Comparison of ENCODE assay signal across 18 cellular contexts in the genomic region with DNA sequence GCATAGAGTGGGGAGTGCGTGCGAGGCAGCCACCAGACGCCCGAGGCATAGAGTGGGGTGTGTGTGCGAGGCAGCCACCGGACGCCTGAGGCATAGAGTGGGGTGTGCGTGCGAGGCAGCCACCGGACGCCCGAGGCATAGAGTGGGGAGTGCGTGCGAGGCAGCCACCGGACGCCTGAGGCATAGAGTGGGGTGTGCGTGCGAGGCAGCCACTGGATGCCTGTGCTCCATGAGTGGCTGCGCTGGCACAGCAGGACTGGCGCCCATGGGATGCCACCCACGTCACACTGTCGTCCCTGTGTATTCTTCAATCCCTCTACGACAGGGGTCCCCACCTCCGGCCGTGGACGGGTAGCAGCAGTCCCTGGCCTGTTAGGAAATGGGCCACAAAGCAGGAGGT.
DNase-seq lines count a peak whose midpoint lies in the region; ATAC-seq and TF ChIP-seq lines count a peak whose summit lies in the region.
"Had no signal": no experiment of that assay in that cellular context is flagged by ENCODE, and none has a peak within 500 bp of the region (broad histone marks: within the 10 kb centered on the region; RNA-seq: fewer than 3 reads in every experiment).

No MANE protein-coding gene starts in this region.

- peak; percentile 5 for DNase-seq in left ventricle myocardium inferior
- DNase-seq in Right ventricle myocardium inferior (ENCODE audit: missing footprints), result no peak
- peak; percentile 28 for DNase-seq in endodermal cell
- peak; percentile 73 for DNase-seq in posterior vena cava (ENCODE audit: low spot score)
- peak; percentile 12 to 51 for DNase-seq in aorta
- no peak for DNase-seq in NOMO-1 treated with dmso at 0.1 percent for 144 hours (lab: John Stamatoyannopoulos, UW; ENCODE audit: unreplicated experiment)
- DNase-seq: ACHN, Calu3, DMS79 treated with DMSO at 0.1 percent for 48 hours, HCEC 1CT, Karpas-422, MM.1S, NCI-H1930, NCI-H2171, NCI-H510A, NCI-H82 had no signal

- intact Hi-C loops in left ventricle myocardium inferior (cut with micrococcal nuclease), result no loop called here
- intact Hi-C loops in Right ventricle myocardium inferior (cut with DNase I), result no loop called here
- intact Hi-C loops in posterior vena cava (cut with DNase I), result no loop called here
- intact Hi-C loops in aorta (cut with DNase I), result no loop called here

- H3K36me3 ChIP-seq in left ventricle myocardium inferior, result peaks cover 63% of the 10 kb centered on the region
- peaks cover 11% of the 10 kb centered on the region for H3K36me3 ChIP-seq in endodermal cell (ENCODE audit: control insufficient read depth, insufficient read depth, low read length)
- H3K36me3 ChIP-seq in aorta (ENCODE audit: control insufficient read depth in 1 of 2, insufficient read depth in 2 of 2, low read length in 1 of 2), result peaks cover 0 to 11% of the 10 kb centered on the region in 2 donors

- H3K4me1 Mint-ChIP-seq in endodermal cell, result peaks cover 12% of the 10 kb centered on the region

- H3K9me3 ChIP-seq in left ventricle myocardium inferior (replicated peaks) (peaks cover 23% of the 10 kb centered on the region), endodermal cell (ENCODE audit: control insufficient read depth, low read length) (peaks cover 23% of the 10 kb centered on the region), aorta (ENCODE audit: control insufficient read depth, low read length) (peaks cover 5% of the 10 kb centered on the region)

- no peak overlapping the region for H3K27ac ChIP-seq in left ventricle myocardium inferior (replicated peaks)
- no peak overlapping the region for H3K27ac ChIP-seq in endodermal cell (ENCODE audit: low read depth, low read length)
- no peak overlapping the region for H3K27ac ChIP-seq in aorta (ENCODE audit: low read depth in 1 of 2, low read length in 2 of 2)

- TF ChIP-seq CTCF in left ventricle myocardium inferior (IDR thresholded peaks at IDR 0.05; ENCODE audit: borderline replicate concordance) (no peak), endodermal cell (conservative IDR thresholded peaks at IDR 0.05) (no peak)

- no peak overlapping the region for H3K27ac Mint-ChIP-seq in endodermal cell
- H3K27ac Mint-ChIP-seq: CD4-positive, alpha-beta T cell had no signal

- H3K4me1 ChIP-seq in left ventricle myocardium inferior, result peaks cover 16% of the 10 kb centered on the region
- no peaks in the 10 kb centered on the region for H3K4me1 ChIP-seq in endodermal cell (ENCODE audit: control insufficient read depth, insufficient read depth, low read length)
- H3K4me1 ChIP-seq in aorta (ENCODE audit: control insufficient read depth in 1 of 2, insufficient read depth in 2 of 2, low read length in 2 of 2), result no peaks in the 10 kb centered on the region

- H3K4me3 Mint-ChIP-seq in endodermal cell, result no peak overlapping the region
- H3K4me3 Mint-ChIP-seq: CD4-positive, alpha-beta T cell had no signal

- H3K4me3 ChIP-seq in left ventricle myocardium inferior, result no peak overlapping the region
- H3K4me3 ChIP-seq in endodermal cell (ENCODE audit: low read length), result no peak overlapping the region
- no peak overlapping the region for H3K4me3 ChIP-seq in aorta (ENCODE audit: low read length in 2 of 2)

- H3K27me3 Mint-ChIP-seq in endodermal cell (ENCODE audit: insufficient read depth), result no peaks in the 10 kb centered on the region
- H3K27me3 Mint-ChIP-seq: CD4-positive, alpha-beta T cell had no signal

- 97% methylated on average over 23 to 26 of the region's 26 CpGs for WGBS in endodermal cell (ENCODE audit: insufficient coverage in 1 of 2, insufficient read length in 1 of 2), 2 experiments
- WGBS in aorta, 2 donors, result 96 to 97% methylated on average over 25 to 26 of the region's 26 CpGs

- peaks cover 60% of the 10 kb centered on the region for H3K36me3 Mint-ChIP-seq in endodermal cell (ENCODE audit: low read depth)

- H3K9me3 Mint-ChIP-seq in endodermal cell, result peaks cover 41% of the 10 kb centered on the region

- H3K9ac ChIP-seq in endodermal cell (ENCODE audit: extremely low read depth, low read length, poor library complexity, severe bottlenecking), result no peak overlapping the region

- H3K27me3 ChIP-seq in left ventricle myocardium inferior (ENCODE audit: low read depth) (no peaks in the 10 kb centered on the region), endodermal cell (ENCODE audit: control insufficient read depth, insufficient read depth, low read length, poor library complexity, severe bottlenecking) (no peaks in the 10 kb centered on the region), aorta (ENCODE audit: control insufficient read depth in 1 of 2, insufficient read depth in 2 of 2, low read length in 1 of 2) (peaks cover 0 to 1% of the 10 kb centered on the region in 2 donors)

- ATAC-seq in Right ventricle myocardium inferior (no peak), aorta (ENCODE audit: low FRiP score) (no peak), HG02938 (IDR thresholded peaks at IDR 0.05; ENCODE audit: unreplicated experiment) (no peak)

Comparison
In these comparisons a context has a peak if more than half of its experiments do, and no peak if none do; other contexts are left out.
1. DNase-seq: peak in left ventricle myocardium inferior (single experiment), endodermal cell (single experiment), posterior vena cava (single experiment) and aorta (2 of 2); none in Right ventricle myocardium inferior (single experiment) and NOMO-1 treated with dmso at 0.1 percent for 144 hours (single experiment).